Comparison of ENCODE assay signal across 9 cellular contexts in genomic region chr19:7928741-7929701, GRCh38. TPM values are rescaled to one million over a fixed set of nuclear protein-coding genes. Genes with fewer than 3 reads are reported as not detected.
DNase-seq lines count a peak whose midpoint lies in the region; ATAC-seq lines count a peak whose summit lies in the region.
"Had no signal": no experiment of that assay in that cellular context is flagged by ENCODE, and none has a peak within 500 bp of the region (broad histone marks: within the 10 kb centered on the region; RNA-seq: fewer than 3 reads in every experiment).

No MANE protein-coding gene starts in this region.

- H3K9me3 ChIP-seq in skeletal muscle tissue (ENCODE audit: control insufficient read depth in 3 of 3, low read length in 3 of 3) = no peaks in the 10 kb centered on the region

- H3K36me3 Mint-ChIP-seq in activated naive CD4-positive, alpha-beta T cell treated with anti-CD3 and anti-CD28 coated beads for 36 hours (ENCODE audit: low read depth) = peaks cover 12% of the 10 kb centered on the region

- DNase-seq in ACHN (peak; percentile 65), GM19240 (ENCODE audit: insufficient read length, low spot score) (peak; percentile 72), RPMI8226 (peak; percentile 62), glomerular visceral epithelial cell (ENCODE audit: extremely low spot score) (peak; percentile 90)
- peak; percentile 57 for DNase-seq in activated naive CD4-positive, alpha-beta T cell treated with anti-CD3 and anti-CD28 coated beads for 36 hours

- peaks cover 19 to 27% (median 25%) of the 10 kb centered on the region in 3 donors for H3K4me1 ChIP-seq in skeletal muscle tissue (ENCODE audit: control insufficient read depth in 3 of 3, insufficient read depth in 3 of 3, low read length in 3 of 3)

- H3K27ac ChIP-seq in skeletal muscle tissue (ENCODE audit: low read depth, low read length) = peak overlapping the region; percentile 74

- no peak overlapping the region for H3K4me3 Mint-ChIP-seq in activated naive CD4-positive, alpha-beta T cell treated with anti-CD3 and anti-CD28 coated beads for 36 hours

- peak overlapping the region in 1 of 3 donors; percentile 23 for H3K4me3 ChIP-seq in skeletal muscle tissue (ENCODE audit: low read length in 3 of 3)

- peak overlapping the region; percentile 20 to 54 (median 53) for H3K9ac ChIP-seq in skeletal muscle tissue (ENCODE audit: low read depth in 1 of 3, low read length in 3 of 3)

- peaks cover 13% of the 10 kb centered on the region for H3K4me1 Mint-ChIP-seq in activated naive CD4-positive, alpha-beta T cell treated with anti-CD3 and anti-CD28 coated beads for 36 hours (ENCODE audit: low read depth)

- H3K36me3 ChIP-seq in skeletal muscle tissue (ENCODE audit: control insufficient read depth in 3 of 3, insufficient read depth in 3 of 3, low read length in 3 of 3) = peaks cover 35 to 37% (median 36%) of the 10 kb centered on the region in 3 donors

- no peaks in the 10 kb centered on the region for H3K27me3 Mint-ChIP-seq in activated naive CD4-positive, alpha-beta T cell treated with anti-CD3 and anti-CD28 coated beads for 36 hours (ENCODE audit: low read depth)

- H3K27ac Mint-ChIP-seq in activated naive CD4-positive, alpha-beta T cell treated with anti-CD3 and anti-CD28 coated beads for 36 hours = no peak overlapping the region

- CTCF ChIA-PET in activated naive CD4-positive, alpha-beta T cell treated with anti-CD3 and anti-CD28 coated beads for 36 hours (lab: Charles Lee) = interaction anchor here (0.6 to 3.2 kb wide), 5 partner anchors 8 to 276 kb away, joined by 3 to 18 read pairs (median 3); partner anchors contain the start of genes SNAPC2 and TIMM44

- ATAC-seq in GM21515 (IDR thresholded peaks at IDR 0.05; ENCODE audit: unreplicated experiment) (no peak), GM19395 (IDR thresholded peaks at IDR 0.05; ENCODE audit: unreplicated experiment) (no peak)

- intact Hi-C loops in activated naive CD4-positive, alpha-beta T cell treated with anti-CD3 and anti-CD28 coated beads for 36 hours (cut with micrococcal nuclease) = no loop called here

- H3K9me3 Mint-ChIP-seq in activated naive CD4-positive, alpha-beta T cell treated with anti-CD3 and anti-CD28 coated beads for 36 hours = no peaks in the 10 kb centered on the region

- in situ Hi-C loops in ACHN (cut with HindIII; ENCODE audit: low pct_ligation_motif_present, low pct_unique_long_range_greater_than_20kb, low sequenced_read_pairs) = no loop called here

- H3K27me3 ChIP-seq in skeletal muscle tissue (ENCODE audit: control insufficient read depth in 3 of 3, insufficient read depth in 3 of 3, low read length in 3 of 3) = no peaks in the 10 kb centered on the region

RNA-seq across cellular contexts. Expression of gene CTXN1, which starts 3.1 kb away (rescaled TPM):
- under 1 TPM in 1 of 2 experiments, not detected in 1; 0.43 TPM for total RNA-seq in activated naive CD4-positive, alpha-beta T cell treated with anti-CD3 and anti-CD28 coated beads for 36 hours
- 0.52 TPM for total RNA-seq in skeletal muscle tissue

RNA-seq across cellular contexts. Expression of gene SNAPC2, which starts 8.9 kb away (rescaled TPM):
- 10 to 100 TPM; 10.9 to 12.4 TPM for total RNA-seq in activated naive CD4-positive, alpha-beta T cell treated with anti-CD3 and anti-CD28 coated beads for 36 hours
- total RNA-seq in skeletal muscle tissue = 6.3 TPM

RNA-seq across cellular contexts. Expression of gene TGFBR3L, which starts 14.4 kb away (rescaled TPM):
- total RNA-seq in activated naive CD4-positive, alpha-beta T cell treated with anti-CD3 and anti-CD28 coated beads for 36 hours = 1 to 10 TPM; 1.7 to 3.7 TPM
- 1.6 TPM for total RNA-seq in skeletal muscle tissue
- total RNA-seq: subcutaneous adipose tissue had no signal

RNA-seq across cellular contexts. Expression of gene TIMM44, which starts 14.4 kb away (rescaled TPM):
- total RNA-seq in activated naive CD4-positive, alpha-beta T cell treated with anti-CD3 and anti-CD28 coated beads for 36 hours = 10 to 100 TPM; 88.8 to 88.9 TPM
- total RNA-seq in skeletal muscle tissue = 36.0 TPM

RNA-seq across cellular contexts. Expression of gene MAP2K7, which starts 25.3 kb away (rescaled TPM):
- total RNA-seq in activated naive CD4-positive, alpha-beta T cell treated with anti-CD3 and anti-CD28 coated beads for 36 hours = 10 to 100 TPM; 39.1 to 39.8 TPM
- total RNA-seq in skeletal muscle tissue = 9.4 TPM
